Comparison of ENCODE assay signal across 8 cellular contexts in the genomic region with DNA sequence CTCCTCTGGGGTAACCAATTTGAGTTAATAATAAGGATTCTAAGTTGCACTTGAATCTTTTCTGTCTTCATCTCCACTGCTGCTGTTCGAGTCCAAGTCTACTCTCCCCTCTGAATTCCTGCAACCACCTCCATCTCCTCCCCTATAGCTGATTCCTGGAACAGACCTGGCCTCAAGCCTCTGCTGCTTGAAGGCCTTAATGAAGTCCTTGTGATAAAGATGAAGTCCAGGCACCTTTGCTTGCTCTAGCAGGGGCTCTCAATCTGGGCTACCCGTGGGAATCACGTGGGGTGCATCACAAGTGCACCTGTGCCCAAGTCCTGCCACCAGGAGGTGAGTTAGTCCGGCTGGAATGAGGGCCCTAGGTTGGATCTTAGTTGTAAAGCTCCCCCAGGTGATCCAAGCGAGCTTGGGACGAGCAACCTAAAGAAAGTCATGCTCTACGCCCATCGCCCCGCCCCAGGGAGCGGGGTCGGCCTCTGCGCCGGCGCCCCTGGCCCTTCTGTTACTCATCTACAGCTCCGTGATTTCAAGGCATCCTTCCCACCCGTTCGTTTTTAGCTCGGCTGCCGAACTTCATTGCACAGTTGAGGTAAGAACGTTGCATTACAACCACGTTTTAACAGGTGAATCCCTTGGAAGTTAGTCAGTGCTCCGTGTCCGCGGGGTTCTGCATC. TPM values are rescaled to one million over a fixed set of nuclear protein-coding genes. Genes with fewer than 3 reads are reported as not detected.
DNase-seq lines count a peak whose midpoint lies in the region; ATAC-seq, FAIRE-seq and TF ChIP-seq lines count a peak whose summit lies in the region.

No MANE protein-coding gene starts in this region.

- H3K4me1 ChIP-seq in GM23248 (ENCODE audit: insufficient read depth), result peaks cover 16% of the 10 kb centered on the region

- H3F3A ChIP-seq in GM23248 (ENCODE audit: insufficient read depth), result peaks cover 18% of the 10 kb centered on the region

- H3K36me3 ChIP-seq in BJ (ENCODE audit: control insufficient read depth, insufficient read depth, low read length), result peaks cover 7% of the 10 kb centered on the region
- peaks cover 9% of the 10 kb centered on the region; the same call in 1 of the 2 replicates for H3K36me3 ChIP-seq in GM23248 (ENCODE audit: low read depth)

- peak overlapping the region; percentile 7 for H3K27ac Mint-ChIP-seq in activated B cell treated with CpG ODN at 0.5 μM for 24 hours

- POLR2A ChIA-PET in BJ (lab: Charles Lee) (no interaction called here), activated B cell treated with CpG ODN at 0.5 μM for 24 hours (lab: Charles Lee) (interaction anchor here (0.7 to 4.2 kb wide), 4 partner anchors 17 to 157 kb away, joined by 3 to 31 read pairs (median 15); partner anchors contain the start of genes ADAM17 and YWHAQ)

- H4K20me1 ChIP-seq in GM23248 (ENCODE audit: insufficient read depth), result no peaks in the 10 kb centered on the region

- peaks cover 34% of the 10 kb centered on the region for H3K4me1 Mint-ChIP-seq in activated B cell treated with CpG ODN at 0.5 μM for 24 hours

- no peak for FAIRE-seq in HTR-8/SVneo (lab: Jason Lieb, UNC)

- 43 to 45% methylated on average over 24 of the region's 24 CpGs for WGBS in GM23248 (ENCODE audit: low coverage in 1 of 2, low lambda C conversion rate in 2 of 2, missing lambda C conversion rate in 2 of 2), 2 experiments

- H3K4me2 ChIP-seq in GM23248 (ENCODE audit: unreplicated experiment), result peak overlapping the region; percentile 69

- in situ Hi-C loops in GM23248 (cut with MboI), result no loop called here

- ATAC-seq in activated B cell treated with CpG ODN at 0.5 μM for 24 hours (ENCODE audit: low read depth), result no peak
- ATAC-seq in omental fat pad (ENCODE audit: low FRiP score), result no peak

- no peak overlapping the region for H3K27ac ChIP-seq in GM23248

- H3K36me3 Mint-ChIP-seq in activated B cell treated with CpG ODN at 0.5 μM for 24 hours (ENCODE audit: low read depth), result peaks cover 27% of the 10 kb centered on the region

- peaks cover 33% of the 10 kb centered on the region for H3K79me2 ChIP-seq in GM23248 (ENCODE audit: insufficient read depth)

- H3K4me3 ChIP-seq in BJ (ENCODE audit: low read depth, low read length), result peak overlapping the region; percentile 67
- H3K4me3 ChIP-seq in GM23248, result peak overlapping the region; percentile 90
- H3K4me3 ChIP-seq in fibroblast of pulmonary artery (replicated peaks; ENCODE audit: low read depth, low read length), result peak overlapping the region; percentile 67

- CTCF ChIA-PET in BJ (lab: Yijun Ruan, JAX), result no interaction called here
- CTCF ChIA-PET in activated B cell treated with CpG ODN at 0.5 μM for 24 hours (lab: Charles Lee), result interaction anchor here (0.7 to 1.0 kb wide), 2 partner anchors 82 to 157 kb away, joined by 3 to 5 read pairs; partner anchors contain the start of gene ADAM17

- peak overlapping the region; percentile 95 for H3K9ac ChIP-seq in GM23248

- no peaks in the 10 kb centered on the region for H3K9me3 Mint-ChIP-seq in activated B cell treated with CpG ODN at 0.5 μM for 24 hours

- peak overlapping the region; percentile 87 for H2AFZ ChIP-seq in GM23248

- DNase-seq in BJ (ENCODE audit: low read depth) (no peak), GM23248 (no peak), activated B cell treated with CpG ODN at 0.5 μM for 24 hours (peak; percentile 19), fibroblast of pulmonary artery (ENCODE audit: low read depth) (no peak), retina (peak; percentile 69), omental fat pad (ENCODE audit: low spot score) (no peak), T1000 (lab: John Stamatoyannopoulos, UW) (no peak), HTR-8/SVneo (ENCODE audit: insufficient read length, low spot score) (no peak)

- H3K27me3 ChIP-seq in BJ (ENCODE audit: control insufficient read depth, insufficient read depth, low read length), result no peaks in the 10 kb centered on the region
- no peaks in the 10 kb centered on the region for H3K27me3 ChIP-seq in GM23248 (replicated peaks; ENCODE audit: insufficient read depth)

- H3K9me2 ChIP-seq in GM23248 (ENCODE audit: insufficient read depth), result no peaks in the 10 kb centered on the region

- H3K9me3 ChIP-seq in GM23248 (ENCODE audit: low read depth), result no peaks in the 10 kb centered on the region

- H3K4me3 Mint-ChIP-seq in activated B cell treated with CpG ODN at 0.5 μM for 24 hours, result peak overlapping the region; percentile 80

- intact Hi-C loops in activated B cell treated with CpG ODN at 0.5 μM for 24 hours (cut with micrococcal nuclease), result loop anchor here (10.0 kb wide), 1 partner anchor 371 kb away; the partner anchor contains the start of gene TAF1B

- TF ChIP-seq CTCF in BJ (IDR thresholded peaks at IDR 0.05; ENCODE audit: insufficient read depth, low read depth, low read length), result 0 out of 2 replicates have a peak, but pooled peaks have one; percentile 17
- no peak for TF ChIP-seq CTCF in activated B cell treated with CpG ODN at 0.5 μM for 24 hours (IDR thresholded peaks at IDR 0.05)
- TF ChIP-seq CTCF in fibroblast of pulmonary artery (IDR thresholded peaks at IDR 0.05; ENCODE audit: low read length, missing control alignments), result peak; percentile 2
- TF ChIP-seq CTCF in omental fat pad (IDR thresholded peaks at IDR 0.05), result no peak

- no peaks in the 10 kb centered on the region for H3K27me3 Mint-ChIP-seq in activated B cell treated with CpG ODN at 0.5 μM for 24 hours

RNA-seq across cellular contexts. Expression of gene IAH1, which starts 0.9 kb away (rescaled TPM):
- polyA plus RNA-seq in BJ (2011; rRNA removed) (92.2 and 120 TPM in 2 replicates), GM23248 (2016; fragmentation: Nextera tagmentation; extraction: Ambion mirVana) (133 and 135 TPM in 2 replicates)
- polyA minus RNA-seq in BJ (2011; rRNA and poly(A)+ RNA removed), result 23.6 and 27.1 TPM in 2 replicates
- total RNA-seq in GM23248 (2014; rRNA removed; shearing (Covaris generic)), result 62.9 and 81.5 TPM in 2 replicates
- total RNA-seq in activated B cell treated with CpG ODN at 0.5 μM for 24 hours (47.1 and 49.0 TPM in 2 replicates), omental fat pad (10 to 100 TPM; 41.4 to 71.8 (median 47.3) TPM)

RNA-seq across cellular contexts. Expression of gene CPSF3, which starts 50.0 kb away (rescaled TPM):
- polyA plus RNA-seq in BJ (2011; rRNA removed), result 12.5 and 31.5 TPM in 2 replicates
- polyA minus RNA-seq in BJ (2011; rRNA and poly(A)+ RNA removed), result 22.7 and 23.4 TPM in 2 replicates
- total RNA-seq in GM23248 (2014; rRNA removed; shearing (Covaris generic)), result 34.0 and 39.6 TPM in 2 replicates
- 37.7 and 40.3 TPM in 2 replicates for polyA plus RNA-seq in GM23248 (2016; fragmentation: Nextera tagmentation; extraction: Ambion mirVana)
- total RNA-seq in activated B cell treated with CpG ODN at 0.5 μM for 24 hours, result 44.0 and 44.6 TPM in 2 replicates
- 10 to 100 TPM; 17.9 to 24.4 (median 20.7) TPM for total RNA-seq in omental fat pad

RNA-seq across cellular contexts. Expression of gene ITGB1BP1, which starts 50.1 kb away (rescaled TPM):
- polyA plus RNA-seq in BJ (2011; rRNA removed) (50.7 and 88.9 TPM in 2 replicates), GM23248 (2016; fragmentation: Nextera tagmentation; extraction: Ambion mirVana) (280 and 289 TPM in 2 replicates)
- polyA minus RNA-seq in BJ (2011; rRNA and poly(A)+ RNA removed), result 13.0 and 13.6 TPM in 2 replicates
- 39.0 and 52.2 TPM in 2 replicates for total RNA-seq in GM23248 (2014; rRNA removed; shearing (Covaris generic))
- total RNA-seq in activated B cell treated with CpG ODN at 0.5 μM for 24 hours (39.6 and 40.5 TPM in 2 replicates), omental fat pad (100 to 1,000 TPM in 3 of 4 donors, 10 to 100 TPM in 1; 92.2 to 183 (median 143) TPM)

Comparison
In these comparisons a context has a peak if more than half of its experiments do, and no peak if none do; other contexts are left out.
1. DNase-seq: peak in activated B cell treated with CpG ODN at 0.5 μM for 24 hours (single experiment) and retina (single experiment); none in BJ (single experiment), GM23248 (single experiment), fibroblast of pulmonary artery (single experiment), omental fat pad (single experiment), T1000 (single experiment) and HTR-8/SVneo (single experiment).
2. CTCF ChIP-seq: peak in BJ (single experiment) and fibroblast of pulmonary artery (single experiment); none in activated B cell treated with CpG ODN at 0.5 μM for 24 hours (single experiment) and omental fat pad (0 of 3).
3. Peak in every context shown above with its lines, with median percentiles within 50 percentile points of each other: H3K4me3 ChIP-seq.